Comparison of ENCODE assay signal across 9 cellular contexts in the genomic region with DNA sequence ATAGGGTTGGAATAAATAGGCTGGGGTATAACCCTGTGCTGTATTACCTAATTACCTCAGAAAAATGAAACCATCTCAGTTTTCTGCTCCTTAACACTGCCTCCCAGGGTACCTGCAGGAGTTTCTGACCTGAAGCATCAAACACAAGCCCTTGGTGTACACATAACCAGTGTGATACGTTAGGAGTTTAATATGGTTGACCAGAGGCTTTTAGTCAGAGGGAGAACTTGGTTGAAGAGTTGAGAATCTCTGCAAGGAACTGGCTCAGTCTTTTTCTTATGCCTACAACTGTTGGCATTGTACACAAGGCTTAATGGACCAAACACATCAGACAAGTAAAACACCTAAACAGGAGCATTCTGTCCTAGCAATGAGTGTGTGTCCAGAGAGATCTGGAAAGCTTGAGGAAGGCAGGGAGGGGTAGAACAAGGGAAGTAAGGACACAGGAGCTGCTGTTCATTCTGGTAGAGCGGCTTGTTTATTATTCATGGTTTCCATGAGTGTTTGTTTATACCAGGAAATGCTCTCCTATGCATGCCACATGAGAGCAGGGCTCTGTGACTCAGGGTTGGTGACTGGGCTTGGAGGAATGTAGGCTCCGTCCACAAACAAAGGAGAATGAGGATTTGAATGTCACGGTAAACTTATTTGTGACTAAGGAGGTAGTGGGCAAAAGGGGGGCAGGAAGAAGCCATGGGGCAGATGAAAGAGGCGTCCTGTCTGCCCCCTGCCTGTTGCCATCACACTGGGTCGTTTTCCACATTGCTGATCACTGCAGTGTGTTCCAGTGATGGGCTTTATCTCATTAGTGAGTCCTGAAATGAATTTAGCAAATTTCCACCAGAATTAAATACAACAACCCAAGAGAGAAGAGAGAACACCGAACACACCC. TPM values are rescaled to one million over a fixed set of nuclear protein-coding genes. Genes with fewer than 3 reads are reported as not detected.
DNase-seq lines count a peak whose midpoint lies in the region; ATAC-seq, FAIRE-seq and TF ChIP-seq lines count a peak whose summit lies in the region.
"Had no signal": no experiment of that assay in that cellular context is flagged by ENCODE, and none has a peak within 500 bp of the region (broad histone marks: within the 10 kb centered on the region; RNA-seq: fewer than 3 reads in every experiment).

No MANE protein-coding gene starts in this region.

- no CpG with 5 or more reads among the region's 7 CpGs for WGBS in H9 (ENCODE audit: extremely low coverage, insufficient read length, low lambda C conversion rate)
- WGBS in small intestine, 3 donors = 34 to 55% (median 55%) methylated on average over 7 of the region's 7 CpGs

- H2BK15ac ChIP-seq in H9 (ENCODE audit: low read depth, low read length) = no peak overlapping the region

- no peaks in the 10 kb centered on the region for H4K20me1 ChIP-seq in H9 (ENCODE audit: control insufficient read depth, insufficient read depth, insufficient read length)

- no peak overlapping the region for H3K4me3 ChIP-seq in small intestine (ENCODE audit: low read depth in 1 of 2, low read length in 2 of 2)
- no peak overlapping the region for H3K4me3 ChIP-seq in HAP-1

- in situ Hi-C loops in HAP-1 (cut with MboI; ENCODE audit: low sequenced_read_pairs) = no loop called here

- DNase-seq in H9 (peak; percentile 83), SW480 (ENCODE audit: low spot score) (peak; percentile 100), glomerular endothelial cell (ENCODE audit: extremely low read depth, low read depth, low spot score) (peak; percentile 92), small intestine (peak; percentile 85), HAP-1 (ENCODE audit: low spot score in 2 of 2) (no peak), GF-D8 (lab: John Stamatoyannopoulos, UW) (no peak), GM19238 (ENCODE audit: insufficient read length, low spot score) (no peak)

- no peak overlapping the region for H2BK5ac ChIP-seq in H9 (ENCODE audit: insufficient read length, low read length)

- H3K4ac ChIP-seq in H9 (ENCODE audit: low read depth, low read length) = no peak overlapping the region

- no peak overlapping the region for H4K5ac ChIP-seq in H9 (ENCODE audit: insufficient read length, low read depth, low read length)

- peak overlapping the region; percentile 32 for H3K4me2 ChIP-seq in H9 (ENCODE audit: insufficient read depth, insufficient read length, low read length)

- H3K23me2 ChIP-seq in H9 (ENCODE audit: insufficient read length, low read depth, low read length, poor library complexity, severe bottlenecking) = no peaks in the 10 kb centered on the region

- no peak overlapping the region for H4K8ac ChIP-seq in H9 (replicated peaks; ENCODE audit: insufficient read length, low read depth, low read length)

- H3K9me3 ChIP-seq in H9 (ENCODE audit: control insufficient read depth, low read depth, low read length) (no peaks in the 10 kb centered on the region), small intestine (ENCODE audit: control insufficient read depth, low read depth) (no peaks in the 10 kb centered on the region), HAP-1 (no peaks in the 10 kb centered on the region)

- H3K27ac ChIP-seq in H9 (ENCODE audit: insufficient read length, low read depth, low read length) = peak overlapping the region; percentile 59
- H3K27ac ChIP-seq in small intestine (ENCODE audit: low read depth in 1 of 2, low read length in 1 of 2) = peak overlapping the region; percentile 34 to 89

- peak overlapping the region; percentile 78 for H3K18ac ChIP-seq in H9 (ENCODE audit: insufficient read length, low read depth, low read length)

- H3K27ac Mint-ChIP-seq in H9 = peak overlapping the region in 1 of 3 experiments; percentile 79; a peak in 2 of 7 replicates

- peak overlapping the region; percentile 15 for H4K91ac ChIP-seq in H9 (ENCODE audit: insufficient read length, low read depth, low read length)

- H3K36me3 Mint-ChIP-seq in H9 (ENCODE audit: insufficient read depth in 1 of 3, low read depth in 3 of 3) = no peaks in the 10 kb centered on the region

- H3K27me3 ChIP-seq in H9 (ENCODE audit: insufficient read depth, low read length) = no peaks in the 10 kb centered on the region; the same call in 1 of the 2 replicates
- no peaks in the 10 kb centered on the region for H3K27me3 ChIP-seq in small intestine (ENCODE audit: control insufficient read depth in 2 of 2, insufficient read depth in 2 of 2, low read length in 2 of 2)
- no peaks in the 10 kb centered on the region for H3K27me3 ChIP-seq in HAP-1 (ENCODE audit: low read depth)

- no peak for FAIRE-seq in small intestine (lab: Jason Lieb, UNC)
- FAIRE-seq: TTC549 had no signal

- H3K4me3 Mint-ChIP-seq in H9 = no peak overlapping the region

- H3K9me3 Mint-ChIP-seq in H9 = no peaks in the 10 kb centered on the region

- no peak overlapping the region for H2BK12ac ChIP-seq in H9 (ENCODE audit: insufficient read length, low read depth, low read length)

- no peak overlapping the region for H3K9ac ChIP-seq in H9 (ENCODE audit: extremely low read depth, insufficient read length, low read length)

- no peaks in the 10 kb centered on the region for H3K36me3 ChIP-seq in small intestine (ENCODE audit: control insufficient read depth in 2 of 2, insufficient read depth in 2 of 2, low read length in 2 of 2)
- no peaks in the 10 kb centered on the region for H3K36me3 ChIP-seq in HAP-1 (replicated peaks)

- H3K4me1 ChIP-seq in H9 (ENCODE audit: insufficient read depth, low read length) (peaks cover 10% of the 10 kb centered on the region; the same call in 1 of the 2 replicates), small intestine (ENCODE audit: control insufficient read depth in 2 of 2, insufficient read depth in 1 of 2, low read depth in 1 of 2, low read length in 1 of 2) (peaks cover 22 to 32% of the 10 kb centered on the region in 2 donors), HAP-1 (no peaks in the 10 kb centered on the region)

- H3K14ac ChIP-seq in H9 (ENCODE audit: insufficient read depth, low read length) = peak overlapping the region; percentile 29

- H3K79me1 ChIP-seq in H9 (ENCODE audit: insufficient read depth, low read depth, low read length, poor library complexity, severe bottlenecking) = no peaks in the 10 kb centered on the region

- H2AFZ ChIP-seq in H9 (ENCODE audit: low read length) = no peak overlapping the region

- no peak overlapping the region for H3K56ac ChIP-seq in H9 (ENCODE audit: insufficient read length, low read depth, low read length)

- no peak overlapping the region for H2AK5ac ChIP-seq in H9 (ENCODE audit: insufficient read length, low read length)

- no peak overlapping the region for H3T11ph ChIP-seq in H9 (ENCODE audit: low read length)

- no peaks in the 10 kb centered on the region for H3K79me2 ChIP-seq in H9 (ENCODE audit: insufficient read depth, low read length)

- peak; percentile 17; the same call in 1 of the 3 replicates for TF ChIP-seq CTCF in H9 (conservative IDR thresholded peaks at IDR 0.05)

- H2BK20ac ChIP-seq in H9 (ENCODE audit: low read depth, low read length, poor library complexity, severe bottlenecking) = no peak overlapping the region

- no peak overlapping the region for H3K23ac ChIP-seq in H9 (ENCODE audit: insufficient read length, low read depth, low read length)

- H3K27me3 Mint-ChIP-seq in H9 (ENCODE audit: low read depth) = peaks cover 14% of the 10 kb centered on the region

- peaks cover 27 to 43% of the 10 kb centered on the region in 2 experiments for H3K4me1 Mint-ChIP-seq in H9

- H2BK120ac ChIP-seq in H9 (ENCODE audit: low read depth, low read length, poor library complexity, severe bottlenecking) = no peak overlapping the region

- ATAC-seq in GM21367 (IDR thresholded peaks at IDR 0.05; ENCODE audit: unreplicated experiment) = no peak

RNA-seq across cellular contexts. Expression of a gene that starts 11.9 kb away (rescaled TPM):
- total RNA-seq in H9 (2021) = 12.6 and 14.1 TPM in 2 replicates
- 12.2 and 20.5 TPM in 2 replicates for total RNA-seq in glomerular endothelial cell
- 10 to 100 TPM in 2 of 3 donors, 1 to 10 TPM in 1; 10.0 to 57.0 (median 13.6) TPM for polyA plus RNA-seq in small intestine

Comparison
In these comparisons a context has a peak if more than half of its experiments do, and no peak if none do; other contexts are left out.
1. DNase-seq: peak in H9 (single experiment), SW480 (single experiment), glomerular endothelial cell (single experiment) and small intestine (single experiment); none in HAP-1 (0 of 2), GF-D8 (single experiment) and GM19238 (single experiment).